Comparison of ENCODE assay signal across 8 cellular contexts in genomic region chr12:5022465-5023061, GRCh38. TPM values are rescaled to one million over a fixed set of nuclear protein-coding genes. Genes with fewer than 3 reads are reported as not detected.
A peak's percentile ranks its signal among the peaks of the same experiment; 100 is the strongest.
DNase-seq lines count a peak whose midpoint lies in the region; ATAC-seq, FAIRE-seq and TF ChIP-seq lines count a peak whose summit lies in the region.

No MANE protein-coding gene starts in this region.

- FAIRE-seq in HTR-8/SVneo (lab: Jason Lieb, UNC), result peak; percentile 72
- peak; percentile 75 for FAIRE-seq in keratinocyte (lab: Jason Lieb, UNC)

- peak overlapping the region in 1 of 5 experiments; percentile 38 for H3K4me3 Mint-ChIP-seq in brain
- H3K4me3 Mint-ChIP-seq in stimulated activated naive B cell treated with anti-CD40 and anti-IgM and Interleukin-4, amounts not matched to agents 10 μg/mL and 1 μg/mL and 100 μg/mL, for 72 hours, result no peak overlapping the region

- dilution Hi-C loops in keratinocyte (cut with MboI; ENCODE audit: extremely low pct_ligation_motif_present, low sequenced_read_pairs), result no loop called here

- H3K4me1 ChIP-seq in keratinocyte (ENCODE audit: control insufficient read depth, extremely low read depth, insufficient read depth, low read length), result no peaks in the 10 kb centered on the region

- no peak overlapping the region for H2AFZ ChIP-seq in keratinocyte (ENCODE audit: control insufficient read depth, low read length)

- H3K9me1 ChIP-seq in keratinocyte (ENCODE audit: control insufficient read depth, extremely low read depth, insufficient read depth, low read length), result no peaks in the 10 kb centered on the region

- peak; percentile 73 to 82 for ATAC-seq in stimulated activated naive B cell treated with anti-CD40 and anti-IgM and Interleukin-4, amounts not matched to agents 10 μg/mL and 1 μg/mL and 100 μg/mL, for 72 hours (replicated peaks)
- ATAC-seq in GM19023 (IDR thresholded peaks at IDR 0.05; ENCODE audit: unreplicated experiment), result no peak

- H3K27ac Mint-ChIP-seq in brain, result peak overlapping the region in 2 of 5 experiments; percentile 54 to 79
- H3K27ac Mint-ChIP-seq in stimulated activated naive B cell treated with anti-CD40 and anti-IgM and Interleukin-4, amounts not matched to agents 10 μg/mL and 1 μg/mL and 100 μg/mL, for 72 hours, result no peak overlapping the region

- H3K36me3 ChIP-seq in keratinocyte (ENCODE audit: control insufficient read depth in 2 of 2, extremely low read depth in 1 of 2, insufficient read depth in 2 of 2, low read length in 2 of 2), result no peaks in the 10 kb centered on the region

- H3K4me2 ChIP-seq in keratinocyte (ENCODE audit: control insufficient read depth, extremely low read depth, insufficient read depth, low read depth, low read length), result no peak overlapping the region

- H3K4me1 Mint-ChIP-seq in brain, result peaks cover 17% of the 10 kb centered on the region
- H3K4me1 Mint-ChIP-seq in stimulated activated naive B cell treated with anti-CD40 and anti-IgM and Interleukin-4, amounts not matched to agents 10 μg/mL and 1 μg/mL and 100 μg/mL, for 72 hours, result peaks cover 0 to 2% of the 10 kb centered on the region in 2 donors

- peaks cover 10% of the 10 kb centered on the region for H3K27me3 ChIP-seq in keratinocyte (ENCODE audit: control insufficient read depth, extremely low read depth, insufficient read depth, low read length)

- H3K27ac ChIP-seq in keratinocyte (ENCODE audit: control insufficient read depth, insufficient read depth, low read length), result no peak overlapping the region

- H3K4me3 ChIP-seq in keratinocyte (ENCODE audit: control insufficient read depth in 2 of 3, extremely low read depth in 1 of 3, insufficient read depth in 2 of 3, low read depth in 1 of 3, low read length in 3 of 3), result no peak overlapping the region

- DNase-seq in EH (ENCODE audit: low read depth) (peak; percentile 58), HTR-8/SVneo (ENCODE audit: insufficient read length, low spot score) (peak; percentile 54), RPMI7951 (ENCODE audit: low read depth) (peak; percentile 27), keratinocyte (ENCODE audit: low read depth, low spot score) (no peak), NCI-H187 treated with DMSO at 0.1 percent for 48 hours (lab: John Stamatoyannopoulos, UW) (no peak)
- peak; percentile 20 for DNase-seq in stimulated activated naive B cell treated with anti-CD40 and anti-IgM and Interleukin-4, amounts not matched to agents 10 μg/mL and 1 μg/mL and 100 μg/mL, for 72 hours

- no peaks in the 10 kb centered on the region for H4K20me1 ChIP-seq in keratinocyte (ENCODE audit: control insufficient read depth, extremely low read depth, insufficient read depth, low read length)

- peak; percentile 98 to 99 for TF ChIP-seq CTCF in brain (conservative IDR thresholded peaks at IDR 0.05)
- TF ChIP-seq CTCF in keratinocyte (optimal IDR thresholded peaks at IDR 0.05 in 1 of 3, IDR thresholded peaks at IDR 0.05 in 1 of 3, conservative IDR thresholded peaks at IDR 0.05 in 1 of 3; ENCODE audit: extremely low read depth in 1 of 3, insufficient read depth in 2 of 3, low read length in 3 of 3), result peak; percentile 88 to 97 (median 94)

- no peaks in the 10 kb centered on the region for H3K9me3 ChIP-seq in keratinocyte (ENCODE audit: control insufficient read depth, low read depth, low read length)

- H3K27me3 Mint-ChIP-seq in brain, result peaks cover 8% of the 10 kb centered on the region
- H3K27me3 Mint-ChIP-seq in stimulated activated naive B cell treated with anti-CD40 and anti-IgM and Interleukin-4, amounts not matched to agents 10 μg/mL and 1 μg/mL and 100 μg/mL, for 72 hours, result peaks cover 45 to 67% of the 10 kb centered on the region in 2 donors

- no peaks in the 10 kb centered on the region for H3K36me3 Mint-ChIP-seq in brain
- no peaks in the 10 kb centered on the region for H3K36me3 Mint-ChIP-seq in stimulated activated naive B cell treated with anti-CD40 and anti-IgM and Interleukin-4, amounts not matched to agents 10 μg/mL and 1 μg/mL and 100 μg/mL, for 72 hours

- no peak overlapping the region for H3K9ac ChIP-seq in keratinocyte (ENCODE audit: control insufficient read depth, extremely low read depth, insufficient read depth, low read length)

- no peaks in the 10 kb centered on the region for H3K9me3 Mint-ChIP-seq in brain
- H3K9me3 Mint-ChIP-seq in stimulated activated naive B cell treated with anti-CD40 and anti-IgM and Interleukin-4, amounts not matched to agents 10 μg/mL and 1 μg/mL and 100 μg/mL, for 72 hours, result no peaks in the 10 kb centered on the region

- no peaks in the 10 kb centered on the region for H3K79me2 ChIP-seq in keratinocyte (ENCODE audit: control insufficient read depth, insufficient read depth, low read length)

RNA-seq across cellular contexts. Expression of gene KCNA5, which starts 21.1 kb away (rescaled TPM):
- not detected in 2 replicates for total RNA-seq in RPMI7951 (2014; rRNA removed; shearing (Covaris generic))
- 1.4 TPM for polyA plus RNA-seq in brain (ENCODE audit: insufficient read depth, low read depth, low replicate concordance)
- polyA plus RNA-seq in keratinocyte, result not detected in 3 replicates
- not detected for polyA plus RNA-seq in keratinocyte (2011; ENCODE audit: low read depth)
- polyA plus RNA-seq in keratinocyte (2011; cell fraction: cytosol; rRNA removed), result not detected in 2 replicates
- polyA plus RNA-seq in keratinocyte (2011; cell fraction: nucleus; rRNA removed), result not detected in 2 replicates
- polyA plus RNA-seq in keratinocyte (2012; ENCODE audit: low replicate concordance), result not detected in 2 replicates
- polyA minus RNA-seq in keratinocyte, result not detected in 3 replicates
- not detected for polyA minus RNA-seq in keratinocyte (2011; cell fraction: cytosol; rRNA and poly(A)+ RNA removed)
- polyA minus RNA-seq in keratinocyte (2011; cell fraction: nucleus; rRNA and poly(A)+ RNA removed), result not detected in 2 replicates

Comparison
In these comparisons a context has a peak if more than half of its experiments do, and no peak if none do; other contexts are left out.
1. DNase-seq: peak in EH (single experiment), HTR-8/SVneo (single experiment), RPMI7951 (single experiment) and stimulated activated naive B cell treated with anti-CD40 and anti-IgM and Interleukin-4, amounts not matched to agents 10 μg/mL and 1 μg/mL and 100 μg/mL, for 72 hours (single experiment); none in keratinocyte (single experiment) and NCI-H187 treated with DMSO at 0.1 percent for 48 hours (single experiment).